In genomic region chr12:106106129-106106566, GRCh38 we compare ENCODE assay signal across 13 cellular contexts. TPM values are rescaled to one million over a fixed set of nuclear protein-coding genes. Genes with fewer than 3 reads are reported as not detected.
DNase-seq lines count a peak whose midpoint lies in the region; ATAC-seq and TF ChIP-seq lines count a peak whose summit lies in the region.
"Had no signal": no experiment of that assay in that cellular context is flagged by ENCODE, and none has a peak within 500 bp of the region (broad histone marks: within the 10 kb centered on the region; RNA-seq: fewer than 3 reads in every experiment).

No MANE protein-coding gene starts in this region.

- H3K9me3 ChIP-seq in neural cell (ENCODE audit: low read length) (no peaks in the 10 kb centered on the region), thyroid gland (no peaks in the 10 kb centered on the region)

- no peaks in the 10 kb centered on the region for H3K27me3 ChIP-seq in neural cell (ENCODE audit: insufficient read depth, low read depth, low read length)
- H3K27me3 ChIP-seq in thyroid gland, result no peaks in the 10 kb centered on the region

- 77 to 82% methylated on average over 4 of the region's 4 CpGs for WGBS in thyroid gland, 2 donors

- peaks cover 0 to 20% of the 10 kb centered on the region in 2 donors for H3K4me1 ChIP-seq in thyroid gland

- H3K36me3 Mint-ChIP-seq in activated CD4-positive, alpha-beta T cell treated with anti-CD3 and anti-CD28 coated beads for 36 hours (ENCODE audit: low read depth), result no peaks in the 10 kb centered on the region
- H3K36me3 Mint-ChIP-seq: activated naive CD4-positive, alpha-beta T cell treated with anti-CD3 and anti-CD28 coated beads, Interleukin-2, amount 50 U/mL, for 24 hours had no signal

- CTCF ChIA-PET in HEK293T (lab: Yijun Ruan, JAX), result no interaction called here
- CTCF ChIA-PET in activated CD4-positive, alpha-beta T cell treated with anti-CD3 and anti-CD28 coated beads for 36 hours (lab: Charles Lee), result interaction anchor here (0.9 kb wide), 1 partner anchor 118 kb away, joined by 4 read pairs; no protein-coding TSS in a partner anchor

- peaks cover 21% of the 10 kb centered on the region for H3K27me3 Mint-ChIP-seq in activated CD4-positive, alpha-beta T cell treated with anti-CD3 and anti-CD28 coated beads for 36 hours

- H2AFZ ChIP-seq in neural cell (ENCODE audit: low read depth, low read length), result no peak overlapping the region

- no peak overlapping the region for H3K27ac ChIP-seq in neural cell (ENCODE audit: low read length)
- no peak overlapping the region for H3K27ac ChIP-seq in thyroid gland
- H3K27ac ChIP-seq: C4-2B had no signal

- TF ChIP-seq POLR2A in thyroid gland (IDR thresholded peaks at IDR 0.05), result no peak

- intact Hi-C loops in thyroid gland (cut with DNase I), result no loop called here
- intact Hi-C loops in activated CD4-positive, alpha-beta T cell treated with anti-CD3 and anti-CD28 coated beads for 36 hours (cut with DNase I, micrococcal nuclease), result no loop called here

- POLR2A ChIA-PET in HEK293T (lab: Yijun Ruan, JAX), result interaction anchor here (1.4 to 1.8 kb wide), 2 partner anchors 24 to 33 kb away, joined by 4 to 5 read pairs; partner anchors contain the start of gene NUAK1
- POLR2A ChIA-PET in activated CD4-positive, alpha-beta T cell treated with anti-CD3 and anti-CD28 coated beads for 36 hours (lab: Charles Lee), result no interaction called here

- no peaks in the 10 kb centered on the region for H3K9me2 ChIP-seq in neural cell (ENCODE audit: insufficient read depth, low read length)

- no peaks in the 10 kb centered on the region for H4K20me1 ChIP-seq in neural cell (ENCODE audit: insufficient read depth)

- H3K9ac ChIP-seq in neural cell (ENCODE audit: low read length), result no peak overlapping the region

- no peak overlapping the region for H3K4me2 ChIP-seq in neural cell (ENCODE audit: low read length)

- no peak overlapping the region for H3K27ac Mint-ChIP-seq in activated CD4-positive, alpha-beta T cell treated with anti-CD3 and anti-CD28 coated beads for 36 hours

- H3K36me3 ChIP-seq in neural cell (ENCODE audit: insufficient read depth, low read length) (no peaks in the 10 kb centered on the region), thyroid gland (no peaks in the 10 kb centered on the region)

- H3K4me3 Mint-ChIP-seq in activated CD4-positive, alpha-beta T cell treated with anti-CD3 and anti-CD28 coated beads for 36 hours, result no peak overlapping the region
- H3K4me3 Mint-ChIP-seq: activated naive CD4-positive, alpha-beta T cell treated with anti-CD3 and anti-CD28 coated beads, Interleukin-2, amount 50 U/mL, for 24 hours had no signal

- H3K4me3 ChIP-seq in neural cell (ENCODE audit: low read length) (no peak overlapping the region), thyroid gland (replicated peaks in 1 of 3) (no peak overlapping the region)

- no peaks in the 10 kb centered on the region for H3F3A ChIP-seq in neural cell (ENCODE audit: insufficient read depth, low read length, poor library complexity, severe bottlenecking)

- no peaks in the 10 kb centered on the region for H3K9me3 Mint-ChIP-seq in activated CD4-positive, alpha-beta T cell treated with anti-CD3 and anti-CD28 coated beads for 36 hours (ENCODE audit: low read depth)
- H3K9me3 Mint-ChIP-seq: activated naive CD4-positive, alpha-beta T cell treated with anti-CD3 and anti-CD28 coated beads, Interleukin-2, amount 50 U/mL, for 24 hours had no signal

- no peak for TF ChIP-seq CTCF in neural cell (IDR thresholded peaks at IDR 0.05; ENCODE audit: poor library complexity, severe bottlenecking)
- TF ChIP-seq CTCF in thyroid gland (IDR thresholded peaks at IDR 0.05), result no peak

- DNase-seq in HEK293T (ENCODE audit: extremely low spot score), result no peak
- peak; percentile 93 for DNase-seq in NCI-H226
- peak; percentile 24 for DNase-seq in cerebellum (ENCODE audit: low spot score)
- DNase-seq in thyroid gland, result no peak
- DNase-seq in activated CD4-positive, alpha-beta T cell treated with anti-CD3 and anti-CD28 coated beads for 36 hours, result no peak
- DNase-seq: effector CD8-positive, alpha-beta T cell; NCI-H1436 treated with DMSO at 0.1 percent for 48 hours; OCI-M1 had no signal

- no peaks in the 10 kb centered on the region for H3K4me1 Mint-ChIP-seq in activated CD4-positive, alpha-beta T cell treated with anti-CD3 and anti-CD28 coated beads for 36 hours
- H3K4me1 Mint-ChIP-seq: activated naive CD4-positive, alpha-beta T cell treated with anti-CD3 and anti-CD28 coated beads, Interleukin-2, amount 50 U/mL, for 24 hours had no signal

- no peak for TF ChIP-seq RAD21 in neural cell (conservative IDR thresholded peaks at IDR 0.05)

- no peak for ATAC-seq in HG03280 (IDR thresholded peaks at IDR 0.05; ENCODE audit: unreplicated experiment)
- ATAC-seq in activated CD4-positive, alpha-beta T cell treated with anti-CD3 and anti-CD28 coated beads for 36 hours, result no peak
- no peak for ATAC-seq in GM18517 (IDR thresholded peaks at IDR 0.05; ENCODE audit: unreplicated experiment)

- peak; percentile 22 for TF ChIP-seq EP300 in neural cell (conservative IDR thresholded peaks at IDR 0.05; ENCODE audit: poor library complexity, severe bottlenecking)

- H3K79me2 ChIP-seq in neural cell (replicated peaks; ENCODE audit: insufficient read depth, low read length), result peaks cover 39% of the 10 kb centered on the region

TF ChIP-seq in HEK293T, 16 proteins besides CTCF, POLR2A, EP300 and RAD21:
- TF ChIP-seq ARNT (IDR thresholded peaks at IDR 0.05) (no peak), FOXK2 (IDR thresholded peaks at IDR 0.05) (no peak), CTBP1 (IDR thresholded peaks at IDR 0.05; ENCODE audit: borderline replicate concordance) (no peak), ZNF384 (IDR thresholded peaks at IDR 0.05) (peak; percentile 59; the same call in 1 of the 2 replicates)

TF ChIP-seq in neural cell, 6 proteins besides CTCF, POLR2A, EP300 and RAD21:
- no peak for TF ChIP-seq TAF1 (IDR thresholded peaks at IDR 0.05; ENCODE audit: low read depth)
- TF ChIP-seq REST (IDR thresholded peaks at IDR 0.05; ENCODE audit: borderline replicate concordance), result no peak
- TF ChIP-seq MXI1 (conservative IDR thresholded peaks at IDR 0.05; ENCODE audit: poor library complexity, severe bottlenecking), result no peak

RNA-seq across cellular contexts. Expression of gene NUAK1, which starts 32.6 kb away (rescaled TPM):
- total RNA-seq in cerebellum, result 43.6 TPM
- polyA plus RNA-seq in neural cell, result 8.3 and 11.7 TPM in 2 replicates
- polyA minus RNA-seq in neural cell, result 19.7 and 37.9 TPM in 2 replicates
- 10 to 100 TPM in 3 of 4 donors, 1 to 10 TPM in 1; 4.5 to 38.4 (median 10.6) TPM for total RNA-seq in thyroid gland
- not detected for total RNA-seq in activated CD4-positive, alpha-beta T cell treated with anti-CD3 and anti-CD28 coated beads for 36 hours

Comparison
In these comparisons a context has a peak if more than half of its experiments do, and no peak if none do; other contexts are left out.
1. DNase-seq: peak in NCI-H226 (single experiment) and cerebellum (single experiment); none in HEK293T (single experiment), thyroid gland (0 of 2) and activated CD4-positive, alpha-beta T cell treated with anti-CD3 and anti-CD28 coated beads for 36 hours (single experiment).
2. RNA of gene NUAK1, which starts 32.6 kb away (total RNA-seq): 43.6 TPM in cerebellum (single experiment) and 4.5 to 38.4 TPM in thyroid gland; not detected in activated CD4-positive, alpha-beta T cell treated with anti-CD3 and anti-CD28 coated beads for 36 hours; every median in the first group is over 4 times any median in the second.